ENCODE assay signal across 15 cellular contexts in genomic region chr9:9949368-9949767, GRCh38.
"Had no signal": no experiment of that assay in that cellular context is flagged by ENCODE, and none has a peak within 500 bp of the region (broad histone marks: within the 10 kb centered on the region; RNA-seq: fewer than 3 reads in every experiment).

No MANE protein-coding gene starts in this region.

- DNase-seq: erythroblast; foreskin keratinocyte; head of caudate nucleus; kidney; mucosa of descending colon; naive thymus-derived CD8-positive, alpha-beta T cell; posterior cingulate gyrus; right cardiac atrium; stimulated activated CD4-positive, alpha-beta T cell treated with anti-CD3 and anti-CD28 coated beads, Interleukin-2, amount 100 ng/mL, for 48 hours; stimulated activated naive CD4-positive, alpha-beta T cell treated with Interleukin-2 at 50 U/mL for 16 hours; trophoblast cell had no signal

- H3K27me3 Mint-ChIP-seq: dendritic cell treated with granulocyte-macrophage colony-stimulating factor and Interleukin-4, amounts not matched to agents 40 ng/mL and 50 ng/mL, for 4 days; naive thymus-derived CD8-positive, alpha-beta T cell had no signal

- ATAC-seq: foreskin keratinocyte; left lobe of liver; mucosa of descending colon; naive thymus-derived CD8-positive, alpha-beta T cell had no signal

- H3K36me3 Mint-ChIP-seq: naive thymus-derived CD8-positive, alpha-beta T cell had no signal

- FAIRE-seq: colon, kidney had no signal

- H3K4me3 Mint-ChIP-seq: dendritic cell treated with granulocyte-macrophage colony-stimulating factor and Interleukin-4, amounts not matched to agents 40 ng/mL and 50 ng/mL, for 4 days; naive thymus-derived CD8-positive, alpha-beta T cell; neural crest cell had no signal

- H3K27ac Mint-ChIP-seq: dendritic cell treated with granulocyte-macrophage colony-stimulating factor and Interleukin-4, amounts not matched to agents 40 ng/mL and 50 ng/mL, for 4 days; naive thymus-derived CD8-positive, alpha-beta T cell had no signal

- H3K4me1 Mint-ChIP-seq: naive thymus-derived CD8-positive, alpha-beta T cell; neural crest cell had no signal
